In the genomic region with DNA sequence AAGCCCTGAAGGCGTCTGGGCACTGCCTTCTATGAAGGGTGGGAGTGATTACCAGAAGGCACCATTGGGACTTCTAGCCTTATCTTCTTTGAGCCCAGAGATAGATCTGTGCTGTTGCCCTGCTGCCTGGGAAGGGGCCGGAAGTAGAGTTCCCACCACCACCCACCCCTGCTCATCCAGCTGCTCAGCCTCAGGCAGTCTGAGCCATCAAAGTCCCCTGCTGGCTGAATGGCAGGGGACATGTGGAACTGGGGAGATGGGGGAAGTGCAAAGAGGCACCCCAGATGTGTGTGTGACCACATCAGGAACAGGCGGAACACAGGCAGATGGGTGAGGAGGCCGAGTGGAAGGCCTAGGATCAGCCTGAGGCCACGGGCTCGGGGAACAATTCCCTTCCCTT, we compare ENCODE assay signal across 27 cellular contexts. TPM values are rescaled to one million over a fixed set of nuclear protein-coding genes. Genes with fewer than 3 reads are reported as not detected.
DNase-seq lines count a peak whose midpoint lies in the region; ATAC-seq, FAIRE-seq and TF ChIP-seq lines count a peak whose summit lies in the region.
"Had no signal": no experiment of that assay in that cellular context is flagged by ENCODE, and none has a peak within 500 bp of the region (broad histone marks: within the 10 kb centered on the region; RNA-seq: fewer than 3 reads in every experiment).

No MANE protein-coding gene starts in this region.

- H3K27me3 Mint-ChIP-seq in CD4-positive, alpha-beta T cell: peaks cover 38% of the 10 kb centered on the region
- H3K27me3 Mint-ChIP-seq in mesothelial cell of epicardium (ENCODE audit: low read depth): peaks cover 53% of the 10 kb centered on the region
- peaks cover 72% of the 10 kb centered on the region for H3K27me3 Mint-ChIP-seq in activated CD4-positive, alpha-beta memory T cell treated with anti-CD3 and anti-CD28 coated beads, Interleukin-2, amount 10 ng/mL, durations not matched to agents 7 days and 5 days

- no peak for DNase-seq in CD4-positive, alpha-beta T cell
- DNase-seq in GM12892 (ENCODE audit: insufficient read length) (no peak), RPMI8226 (peak; percentile 32), mesothelial cell of epicardium (ENCODE audit: low spot score in 2 of 2, unreplicated experiment in 2 of 2) (no peak), amniotic stem cell (lab: John Stamatoyannopoulos, UW) (no peak)
- DNase-seq in activated CD4-positive, CD25-positive, alpha-beta regulatory T cell treated with anti-CD3 and anti-CD28 coated beads, Interleukin-2, amount 50 U/mL, for 72 hours: no peak
- no peak for DNase-seq in activated CD4-positive, alpha-beta memory T cell treated with anti-CD3 and anti-CD28 coated beads, Interleukin-2, amount 10 ng/mL, durations not matched to agents 7 days and 5 days
- DNase-seq: lower lobe of right lung had no signal

- no peak overlapping the region for H3K27ac ChIP-seq in CD4-positive, alpha-beta T cell (ENCODE audit: low read depth, low read length)
- H3K27ac ChIP-seq: brain microvascular endothelial cell, epithelial cell of prostate, lower lobe of right lung, parathyroid adenoma, suprapubic skin had no signal

- no peaks in the 10 kb centered on the region for H3K36me3 Mint-ChIP-seq in CD4-positive, alpha-beta T cell (ENCODE audit: low read depth)
- H3K36me3 Mint-ChIP-seq in mesothelial cell of epicardium: peaks cover 5% of the 10 kb centered on the region
- no peaks in the 10 kb centered on the region for H3K36me3 Mint-ChIP-seq in activated CD4-positive, alpha-beta memory T cell treated with anti-CD3 and anti-CD28 coated beads, Interleukin-2, amount 10 ng/mL, durations not matched to agents 7 days and 5 days (ENCODE audit: low read depth)
- H3K36me3 Mint-ChIP-seq: activated naive CD4-positive, alpha-beta T cell treated with anti-CD3 and anti-CD28 coated beads, Interleukin-2, amount 10 ng/mL, durations not matched to agents 7 days and 5 days; stimulated activated memory B cell treated with anti-CD40 and anti-IgM and Interleukin-4, amounts not matched to agents 10 μg/mL and 1 μg/mL and 100 μg/mL, for 72 hours; WTC11 had no signal

- no peak for TF ChIP-seq POLR2A in GM12892 (IDR thresholded peaks at IDR 0.05; ENCODE audit: low read depth, low read length)

- POLR2A ChIA-PET in CD4-positive, alpha-beta T cell (lab: Charles Lee): interaction anchor here (19.6 kb wide), 1 partner anchor 18 kb away, joined by 455 read pairs; no protein-coding TSS in a partner anchor
- POLR2A ChIA-PET in activated CD4-positive, alpha-beta memory T cell treated with anti-CD3 and anti-CD28 coated beads, Interleukin-2, amount 10 ng/mL, durations not matched to agents 7 days and 5 days (lab: Charles Lee): interaction anchor here (2.3 to 11.3 kb wide), 2 partner anchors 9 to 18 kb away, joined by 9 to 101 read pairs; no protein-coding TSS in a partner anchor

- H3K9me3 ChIP-seq in CD4-positive, alpha-beta T cell (ENCODE audit: control insufficient read depth, low read length): no peaks in the 10 kb centered on the region
- H3K9me3 ChIP-seq: HAP-1, lower lobe of right lung, MG63, mucosa of descending colon, suprapubic skin had no signal

- peaks cover 33% of the 10 kb centered on the region for H3K27me3 ChIP-seq in CD4-positive, alpha-beta T cell (ENCODE audit: control insufficient read depth, insufficient read depth, low read length)

- CTCF ChIA-PET in CD4-positive, alpha-beta T cell (lab: Charles Lee): interaction anchor here (1.0 to 12.1 kb wide), 13 partner anchors 11 to 163 kb away, joined by 3 to 500 read pairs (median 4); no protein-coding TSS in a partner anchor
- CTCF ChIA-PET in activated CD4-positive, alpha-beta memory T cell treated with anti-CD3 and anti-CD28 coated beads, Interleukin-2, amount 10 ng/mL, durations not matched to agents 7 days and 5 days (lab: Charles Lee): interaction anchor here (0.9 to 11.8 kb wide), 14 partner anchors 10 to 271 kb away, joined by 3 to 387 read pairs (median 5); partner anchors contain the start of genes RNF25 and STK36

- TF ChIP-seq CTCF in CD4-positive, alpha-beta T cell (IDR thresholded peaks at IDR 0.05): no peak
- TF ChIP-seq CTCF in mesothelial cell of epicardium (IDR thresholded peaks at IDR 0.05; ENCODE audit: unreplicated experiment): no peak

- H3K27ac Mint-ChIP-seq in CD4-positive, alpha-beta T cell: no peak overlapping the region
- H3K27ac Mint-ChIP-seq in mesothelial cell of epicardium: peak overlapping the region; percentile 39
- H3K27ac Mint-ChIP-seq in activated CD4-positive, alpha-beta memory T cell treated with anti-CD3 and anti-CD28 coated beads, Interleukin-2, amount 10 ng/mL, durations not matched to agents 7 days and 5 days: no peak overlapping the region
- H3K27ac Mint-ChIP-seq: activated naive CD4-positive, alpha-beta T cell treated with anti-CD3 and anti-CD28 coated beads, Interleukin-2, amount 10 ng/mL, durations not matched to agents 7 days and 5 days; activated T-helper 1 cell treated with anti-CD3 and anti-CD28 coated beads, Interleukin-12 subunit alpha, Interleukin-12 subunit beta, Interleukin-2, Interleukin-4 antibody, amounts not matched to agents 30 ng/mL and 10 ng/mL and 1 ng/mL, durations not matched to agents 14 hours and 24 hours and 36 hours; CD14-positive monocyte; nephron progenitor cell; stimulated activated memory B cell treated with anti-CD40 and anti-IgM and Interleukin-4, amounts not matched to agents 10 μg/mL and 1 μg/mL and 100 μg/mL, for 72 hours; WTC11 had no signal

- H3K4me3 Mint-ChIP-seq in CD4-positive, alpha-beta T cell: peak overlapping the region; percentile 58
- H3K4me3 Mint-ChIP-seq in mesothelial cell of epicardium: no peak overlapping the region
- no peak overlapping the region for H3K4me3 Mint-ChIP-seq in activated CD4-positive, alpha-beta memory T cell treated with anti-CD3 and anti-CD28 coated beads, Interleukin-2, amount 10 ng/mL, durations not matched to agents 7 days and 5 days
- H3K4me3 Mint-ChIP-seq: activated naive CD4-positive, alpha-beta T cell treated with anti-CD3 and anti-CD28 coated beads, Interleukin-2, amount 10 ng/mL, durations not matched to agents 7 days and 5 days; activated T-helper 1 cell treated with anti-CD3 and anti-CD28 coated beads, Interleukin-12 subunit alpha, Interleukin-12 subunit beta, Interleukin-2, Interleukin-4 antibody, amounts not matched to agents 30 ng/mL and 10 ng/mL and 1 ng/mL, durations not matched to agents 14 hours and 24 hours and 36 hours; nephron progenitor cell; stimulated activated memory B cell treated with anti-CD40 and anti-IgM and Interleukin-4, amounts not matched to agents 10 μg/mL and 1 μg/mL and 100 μg/mL, for 72 hours; WTC11 had no signal

- no peak for ATAC-seq in CD4-positive, alpha-beta T cell (ENCODE audit: poor library complexity)
- ATAC-seq in HG02885 (IDR thresholded peaks at IDR 0.05; ENCODE audit: poor library complexity, unreplicated experiment): no peak
- ATAC-seq: stimulated activated memory B cell treated with anti-CD40 and anti-IgM and Interleukin-4, amounts not matched to agents 10 μg/mL and 1 μg/mL and 100 μg/mL, for 72 hours had no signal

- H3K9me3 Mint-ChIP-seq in CD4-positive, alpha-beta T cell: no peaks in the 10 kb centered on the region
- no peaks in the 10 kb centered on the region for H3K9me3 Mint-ChIP-seq in mesothelial cell of epicardium
- H3K9me3 Mint-ChIP-seq in activated CD4-positive, alpha-beta memory T cell treated with anti-CD3 and anti-CD28 coated beads, Interleukin-2, amount 10 ng/mL, durations not matched to agents 7 days and 5 days: no peaks in the 10 kb centered on the region
- H3K9me3 Mint-ChIP-seq: activated naive CD4-positive, alpha-beta T cell treated with anti-CD3 and anti-CD28 coated beads, Interleukin-2, amount 10 ng/mL, durations not matched to agents 7 days and 5 days; activated T-helper 1 cell treated with anti-CD3 and anti-CD28 coated beads, Interleukin-12 subunit alpha, Interleukin-12 subunit beta, Interleukin-2, Interleukin-4 antibody, amounts not matched to agents 30 ng/mL and 10 ng/mL and 1 ng/mL, durations not matched to agents 14 hours and 24 hours and 36 hours; nephron progenitor cell; stimulated activated memory B cell treated with anti-CD40 and anti-IgM and Interleukin-4, amounts not matched to agents 10 μg/mL and 1 μg/mL and 100 μg/mL, for 72 hours; WTC11 had no signal

- peaks cover 54% of the 10 kb centered on the region for H3K4me1 Mint-ChIP-seq in CD4-positive, alpha-beta T cell (ENCODE audit: low read depth)
- peaks cover 55% of the 10 kb centered on the region for H3K4me1 Mint-ChIP-seq in mesothelial cell of epicardium
- peaks cover 13% of the 10 kb centered on the region for H3K4me1 Mint-ChIP-seq in activated CD4-positive, alpha-beta memory T cell treated with anti-CD3 and anti-CD28 coated beads, Interleukin-2, amount 10 ng/mL, durations not matched to agents 7 days and 5 days

- intact Hi-C loops in CD4-positive, alpha-beta T cell (cut with DNase I, micrococcal nuclease): loop anchor here (2.0 to 5.0 kb wide), 2 partner anchors 25 to 105 kb away; no protein-coding TSS in a partner anchor

- FAIRE-seq in GM12892 (lab: Jason Lieb, UNC): peak; percentile 33

RNA-seq across cellular contexts. Expression of gene WNT10A, which starts 3.3 kb away (rescaled TPM):
- 1 to 10 TPM; 4.8 to 6.6 TPM for total RNA-seq in CD4-positive, alpha-beta T cell
- polyA plus RNA-seq in GM12892 (2012; ENCODE audit: missing spikeins): 34.9 TPM
- 50.7 to 53.2 TPM (median 51.8 TPM) in 3 replicates for total RNA-seq in mesothelial cell of epicardium
- total RNA-seq in activated CD4-positive, alpha-beta memory T cell treated with anti-CD3 and anti-CD28 coated beads, Interleukin-2, amount 10 ng/mL, durations not matched to agents 7 days and 5 days: 1 to 10 TPM in 1 of 2 experiments, under 1 TPM in 1; 0.70 to 1.4 TPM
- total RNA-seq: glomerular endothelial cell, K562, WTC11 had no signal
- polyA plus RNA-seq: CD14-positive monocyte, K562 had no signal

RNA-seq across cellular contexts. Expression of gene WNT6, which starts 17.7 kb away (rescaled TPM):
- total RNA-seq in CD4-positive, alpha-beta T cell: not detected
- polyA plus RNA-seq in GM12892 (2012; ENCODE audit: missing spikeins): not detected
- total RNA-seq in mesothelial cell of epicardium: 106 to 118 TPM (median 115 TPM) in 3 replicates
- not detected for total RNA-seq in activated CD4-positive, alpha-beta memory T cell treated with anti-CD3 and anti-CD28 coated beads, Interleukin-2, amount 10 ng/mL, durations not matched to agents 7 days and 5 days
- total RNA-seq: activated T-helper 1 cell treated with anti-CD3 and anti-CD28 coated beads, Interleukin-12 subunit alpha, Interleukin-12 subunit beta, Interleukin-2, Interleukin-4 antibody, amounts not matched to agents 30 ng/mL and 10 ng/mL and 1 ng/mL, durations not matched to agents 14 hours and 24 hours and 36 hours; glomerular endothelial cell; HT-29; K562; WTC11 had no signal
- polyA plus RNA-seq: K562, keratinocyte had no signal

RNA-seq across cellular contexts. Expression of gene PRKAG3, which starts 45.7 kb away (rescaled TPM):
- total RNA-seq in CD4-positive, alpha-beta T cell: not detected
- not detected for polyA plus RNA-seq in GM12892 (2012; ENCODE audit: missing spikeins)
- 2.8 to 3.6 TPM (median 2.9 TPM) in 3 replicates for total RNA-seq in mesothelial cell of epicardium
- total RNA-seq in activated CD4-positive, alpha-beta memory T cell treated with anti-CD3 and anti-CD28 coated beads, Interleukin-2, amount 10 ng/mL, durations not matched to agents 7 days and 5 days: not detected
- total RNA-seq: activated T-helper 1 cell treated with anti-CD3 and anti-CD28 coated beads, Interleukin-12 subunit alpha, Interleukin-12 subunit beta, Interleukin-2, Interleukin-4 antibody, amounts not matched to agents 30 ng/mL and 10 ng/mL and 1 ng/mL, durations not matched to agents 14 hours and 24 hours and 36 hours; glomerular endothelial cell; HT-29; K562; lower lobe of right lung; mucosa of descending colon; ureter; WTC11 had no signal
- polyA plus RNA-seq: CD14-positive monocyte, K562, keratinocyte had no signal

Comparison
In these comparisons a context has a peak if more than half of its experiments do, and no peak if none do; other contexts are left out.
1. RNA of gene WNT6, which starts 17.7 kb away (total RNA-seq): 106 to 118 TPM in mesothelial cell of epicardium; not detected in activated CD4-positive, alpha-beta memory T cell treated with anti-CD3 and anti-CD28 coated beads, Interleukin-2, amount 10 ng/mL, durations not matched to agents 7 days and 5 days and not detected in CD4-positive, alpha-beta T cell; every median in the first group is over 100 times any median in the second.